In the genomic region with DNA sequence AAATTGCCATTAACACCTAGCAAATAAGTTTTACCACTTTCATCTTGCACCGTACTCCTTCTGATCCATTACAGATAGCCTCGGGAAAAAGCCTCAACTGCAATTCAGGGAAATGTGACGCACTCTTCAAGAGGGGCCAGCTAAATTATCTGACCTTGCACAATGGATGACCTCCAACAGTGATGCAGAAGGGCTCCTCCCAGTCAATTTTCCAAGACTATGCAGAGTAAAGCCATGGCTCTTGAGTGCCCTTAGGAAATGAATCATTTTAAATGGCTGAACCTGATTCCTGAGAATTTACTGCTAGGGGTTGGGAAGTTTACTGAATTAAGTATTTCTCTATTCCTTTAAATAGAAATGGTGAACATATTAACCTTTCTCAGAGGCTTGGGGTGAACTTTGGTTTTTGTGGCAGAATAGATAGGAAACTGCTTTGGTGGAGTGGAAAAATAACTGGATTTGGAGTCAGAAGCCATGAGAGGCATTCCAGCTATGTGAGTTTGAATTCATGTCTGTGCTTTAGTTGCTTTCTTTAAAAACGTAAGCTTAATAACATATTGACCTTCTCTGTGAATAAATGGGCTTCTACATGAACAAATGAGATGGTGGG, we compare ENCODE assay signal across 8 cellular contexts.
DNase-seq lines count a peak whose midpoint lies in the region; ATAC-seq and TF ChIP-seq lines count a peak whose summit lies in the region.
"Had no signal": no experiment of that assay in that cellular context is flagged by ENCODE, and none has a peak within 500 bp of the region (broad histone marks: within the 10 kb centered on the region; RNA-seq: fewer than 3 reads in every experiment).

No MANE protein-coding gene starts in this region.

- no peaks in the 10 kb centered on the region for H3K27me3 ChIP-seq in vagina

- peak; percentile 31 for DNase-seq in RPMI7951 (ENCODE audit: low read depth)
- DNase-seq in fibroblast of pulmonary artery (ENCODE audit: low read depth): peak; percentile 96
- DNase-seq in omental fat pad (ENCODE audit: low spot score): no peak
- DNase-seq in vagina (ENCODE audit: extremely low spot score in 2 of 2): no peak
- no peak for DNase-seq in central memory CD4-positive, alpha-beta T cell
- DNase-seq in CD1c-positive myeloid dendritic cell (ENCODE audit: extremely low spot score): no peak
- DNase-seq in stimulated activated CD8-positive, alpha-beta memory T cell treated with anti-CD3 and anti-CD28 coated beads, Interleukin-4, amount 100 ng/mL, for 48 hours: no peak
- DNase-seq: stimulated activated naive B cell treated with anti-CD40 and anti-IgM and Interleukin-4, amounts not matched to agents 10 μg/mL and 1 μg/mL and 100 μg/mL, for 72 hours had no signal

- no peak for TF ChIP-seq POLR2A in vagina (IDR thresholded peaks at IDR 0.05)

- H3K4me3 ChIP-seq in fibroblast of pulmonary artery (replicated peaks; ENCODE audit: low read depth, low read length) (no peak overlapping the region), vagina (no peak overlapping the region)

- TF ChIP-seq CTCF in fibroblast of pulmonary artery (IDR thresholded peaks at IDR 0.05; ENCODE audit: low read length, missing control alignments) (no peak), omental fat pad (IDR thresholded peaks at IDR 0.05) (no peak), vagina (IDR thresholded peaks at IDR 0.05) (no peak)

- H3K4me1 ChIP-seq in vagina: peaks cover 22% of the 10 kb centered on the region

- peak; percentile 89 for ATAC-seq in omental fat pad (ENCODE audit: low FRiP score)
- ATAC-seq: stimulated activated naive B cell treated with anti-CD40 and anti-IgM and Interleukin-4, amounts not matched to agents 10 μg/mL and 1 μg/mL and 100 μg/mL, for 72 hours had no signal

- no peaks in the 10 kb centered on the region for H3K36me3 ChIP-seq in vagina

- H3K27ac ChIP-seq in vagina: peak overlapping the region; percentile 69

- H3K9me3 ChIP-seq in vagina: no peaks in the 10 kb centered on the region

- intact Hi-C loops in vagina (cut with DNase I): no loop called here

Comparison
In these comparisons a context has a peak if more than half of its experiments do, and no peak if none do; other contexts are left out.
1. DNase-seq: peak in RPMI7951 (single experiment) and fibroblast of pulmonary artery (single experiment); none in omental fat pad (single experiment), vagina (0 of 2), central memory CD4-positive, alpha-beta T cell (single experiment), CD1c-positive myeloid dendritic cell (single experiment) and stimulated activated CD8-positive, alpha-beta memory T cell treated with anti-CD3 and anti-CD28 coated beads, Interleukin-4, amount 100 ng/mL, for 48 hours (single experiment).